In genomic region chr10:97771913-97772823, GRCh38 we compare ENCODE assay signal across 12 cellular contexts. TPM values are rescaled to one million over a fixed set of nuclear protein-coding genes. Genes with fewer than 3 reads are reported as not detected.
DNase-seq lines count a peak whose midpoint lies in the region; ATAC-seq, FAIRE-seq and TF ChIP-seq lines count a peak whose summit lies in the region.
"Had no signal": no experiment of that assay in that cellular context is flagged by ENCODE, and none has a peak within 500 bp of the region (broad histone marks: within the 10 kb centered on the region; RNA-seq: fewer than 3 reads in every experiment).

Gene SFRP5 (minus strand): TSS chr10:97771999. CDS start chr10:97771833, 166 bp downstream.

- peak within 1 kb of the TSS; percentile 81 for H3K4me2 ChIP-seq in HepG2 (ENCODE audit: low read depth, low read length)
- H3K4me2 ChIP-seq: KMS-11 had no signal

- no peaks in the 10 kb centered on the region for H4K20me1 ChIP-seq in HepG2 (ENCODE audit: insufficient read depth, low read length)

- POLR2A ChIA-PET in HepG2 (lab: Yijun Ruan, JAX) = no interaction called here

- H3K79me2 ChIP-seq in HepG2 (ENCODE audit: insufficient read depth, low read length) = no peaks in the 10 kb centered on the region

- CTCF ChIA-PET in HepG2 (lab: Yijun Ruan, JAX; ENCODE audit: low intra/inter-chr PET ratio, low total read pairs) = no interaction called here

- peaks cover 1% of the 10 kb centered on the region for H3K36me3 Mint-ChIP-seq in activated T-cell treated with anti-CD3 and anti-CD28 coated beads, Interleukin-2, amount 50 U/mL, for 4 hours (ENCODE audit: insufficient read depth)

- TF ChIP-seq RAD21 in HepG2 (CRISPR knock-in tag; IDR thresholded peaks at IDR 0.05) = no peak

- H3K9me3 Mint-ChIP-seq in activated T-cell treated with anti-CD3 and anti-CD28 coated beads, Interleukin-2, amount 50 U/mL, for 4 hours = no peaks in the 10 kb centered on the region

- in situ Hi-C loops in HepG2 (cut with HindIII; ENCODE audit: extremely low pct_ligation_motif_present, low pct_unique_long_range_greater_than_20kb) = no loop called here

- peak; percentile 40 to 58 for ATAC-seq in activated T-cell treated with anti-CD3 and anti-CD28 coated beads, Interleukin-2, amount 50 U/mL, for 4 hours
- ATAC-seq in HepG2 (no peak), HG03039 (IDR thresholded peaks at IDR 0.05; ENCODE audit: unreplicated experiment) (no peak)

- intact Hi-C loops in HepG2 (cut with micrococcal nuclease; ENCODE audit: unreplicated experiment) (no loop called here), testis (cut with DNase I; ENCODE audit: low total_unique reads) (no loop called here)

- no peak for DNase-seq in activated T-cell treated with anti-CD3 and anti-CD28 coated beads, Interleukin-2, amount 50 U/mL, for 4 hours
- DNase-seq in activated T-cell treated with anti-CD3 and anti-CD28 coated beads for 4 hours (no peak), cardiac fibroblast (ENCODE audit: low read depth in 2 of 2) (no peak), HepG2 (ENCODE audit: low spot score) (no peak), testis (no peak), EL (no peak), SW480 (ENCODE audit: low spot score) (no peak)
- DNase-seq: effector CD8-positive, alpha-beta T cell had no signal

- no peak for TF ChIP-seq CTCF in cardiac fibroblast (IDR thresholded peaks at IDR 0.05; ENCODE audit: low read depth, low read length)
- no peak for TF ChIP-seq CTCF in HepG2 (CRISPR knock-in tag; IDR thresholded peaks at IDR 0.05)
- TF ChIP-seq CTCF in testis (IDR thresholded peaks at IDR 0.05) = no peak

- H3K9me3 ChIP-seq in HepG2 (ENCODE audit: low read length) (no peaks in the 10 kb centered on the region), testis (no peaks in the 10 kb centered on the region)

- peak within 1 kb of the TSS; percentile 5 to 25 for H3K4me3 ChIP-seq in cardiac fibroblast (replicated peaks in 1 of 2; ENCODE audit: low read depth in 2 of 2, low read length in 2 of 2)
- peak within 1 kb of the TSS in 2 of 3 experiments; percentile 47 to 61; a peak in 3 of 6 replicates for H3K4me3 ChIP-seq in HepG2 (replicated peaks in 1 of 3; ENCODE audit: insufficient read depth in 1 of 3, low read depth in 2 of 3, low read length in 3 of 3)
- peak within 1 kb of the TSS; percentile 24 to 30 for H3K4me3 ChIP-seq in testis

- H3K36me3 ChIP-seq in HepG2 (replicated peaks in 1 of 2; ENCODE audit: control insufficient read depth in 1 of 2, insufficient read depth in 2 of 2, low read length in 2 of 2) (no peaks in the 10 kb centered on the region), testis (ENCODE audit: low read depth, missing control alignments) (no peaks in the 10 kb centered on the region)

- peaks cover 15% of the 10 kb centered on the region for H3K4me1 Mint-ChIP-seq in activated T-cell treated with anti-CD3 and anti-CD28 coated beads, Interleukin-2, amount 50 U/mL, for 4 hours (ENCODE audit: low read depth)

- H3K4me1 ChIP-seq in HepG2 (ENCODE audit: insufficient read depth, low read length) (peaks cover 52% of the 10 kb centered on the region), testis (peaks cover 5% of the 10 kb centered on the region)

- FAIRE-seq in HepG2 (lab: Jason Lieb, UNC) = no peak

- BruUV-seq in HepG2 (replicated peaks; lab: Mats Ljungman, UMichigan) = no TSS peak

- peaks cover 6 to 30% of the 10 kb centered on the region in 2 experiments for H3K27me3 ChIP-seq in HepG2 (ENCODE audit: control insufficient read depth in 1 of 2, insufficient read depth in 2 of 2, low read length in 2 of 2)
- no peaks in the 10 kb centered on the region for H3K27me3 ChIP-seq in testis

- H3K27me3 Mint-ChIP-seq in activated T-cell treated with anti-CD3 and anti-CD28 coated beads, Interleukin-2, amount 50 U/mL, for 4 hours (ENCODE audit: low read depth) = peaks cover 31% of the 10 kb centered on the region

- TF ChIP-seq POLR2A in HepG2 (IDR thresholded peaks at IDR 0.05; ENCODE audit: insufficient read depth in 1 of 2, low read depth in 2 of 2, low read length in 2 of 2) (no peak), testis (IDR thresholded peaks at IDR 0.05) (no peak)

- H2AFZ ChIP-seq in HepG2 (ENCODE audit: low read length) = no peak within 1 kb of the TSS

- no peak within 1 kb of the TSS for H3K27ac ChIP-seq in HepG2 (ENCODE audit: extremely low read length, insufficient read depth, low read length)
- H3K27ac ChIP-seq in testis = no peak within 1 kb of the TSS
- H3K27ac ChIP-seq: KMS-11, skin epidermis had no signal

- H3K4me3 Mint-ChIP-seq in activated T-cell treated with anti-CD3 and anti-CD28 coated beads, Interleukin-2, amount 50 U/mL, for 4 hours = peak within 1 kb of the TSS; percentile 69

- TF ChIP-seq EP300 in HepG2 (IDR thresholded peaks at IDR 0.05; ENCODE audit: low read depth in 2 of 2, low read length in 2 of 2) = no peak
- no peak for TF ChIP-seq EP300 in HepG2 (CRISPR knock-in tag; IDR thresholded peaks at IDR 0.05; ENCODE audit: borderline replicate concordance)

- no peak within 1 kb of the TSS for H3K9ac ChIP-seq in HepG2 (ENCODE audit: insufficient read depth, low read depth, low read length)
- H3K9ac ChIP-seq: KMS-11 had no signal

- 28% methylated on average over 17 of the region's 44 CpGs for WGBS in HepG2 (ENCODE audit: low lambda C conversion rate)
- 11 to 13% methylated on average over 24 to 32 of the region's 44 CpGs for WGBS in testis, 2 donors

TF ChIP-seq in HepG2, 621 proteins besides CTCF, POLR2A, EP300 and RAD21 (continues in another document):
- no peak for TF ChIP-seq ZNF142 (CRISPR knock-in tag; IDR thresholded peaks at IDR 0.05)
- TF ChIP-seq RBM39 (IDR thresholded peaks at IDR 0.05; ENCODE audit: low read depth, low read length, poor library complexity, severe bottlenecking) = no peak

RNA-seq across cellular contexts. Expression of gene SFRP5, which starts in this region (rescaled TPM):
- under 1 TPM in 2 of 3 donors, not detected in 1; 0.13 to 0.28 TPM for total RNA-seq in activated T-cell treated with anti-CD3 and anti-CD28 coated beads, Interleukin-2, amount 50 U/mL, for 4 hours
- 0.83 and 1.7 TPM in 2 replicates for total RNA-seq in HepG2 (2016; rRNA removed; fragmentation: Illumina TruSeq; extraction: Trizol)
- total RNA-seq in HepG2 (2016; cell fraction: cytosol; rRNA removed; fragmentation: Illumina TruSeq; extraction: Trizol; ENCODE audit: low read depth) = 0.09 and 0.61 TPM in 2 replicates
- total RNA-seq in HepG2 (2016; cell fraction: insoluble cytoplasmic fraction; rRNA removed; fragmentation: Illumina TruSeq; extraction: Trizol) = 0.89 and 2.0 TPM in 2 replicates
- total RNA-seq in HepG2 (2016; cell fraction: membrane; rRNA removed; fragmentation: Illumina TruSeq; extraction: Trizol) = 1.0 and 1.9 TPM in 2 replicates
- total RNA-seq in HepG2 (2016; cell fraction: nucleus; rRNA removed; fragmentation: Illumina TruSeq; extraction: Trizol) = 1.2 and 1.3 TPM in 2 replicates
- polyA plus RNA-seq in HepG2 (2011; rRNA removed) = 0.16 and 0.32 TPM in 2 replicates
- 0.19 and 0.67 TPM in 2 replicates for polyA plus RNA-seq in HepG2 (2011; cell fraction: cytosol; rRNA removed)
- polyA plus RNA-seq in HepG2 (2011; cell fraction: nucleus; rRNA removed) = 0.27 TPM in 1 of 2 replicates, not detected in the other
- 0.07 and 0.08 TPM in 2 replicates for polyA plus RNA-seq in HepG2 (2012)
- polyA plus RNA-seq in HepG2 (2016; cell fraction: cytosol; fragmentation: Illumina TruSeq; extraction: Trizol; ENCODE audit: low read depth) = 0.59 and 0.68 TPM in 2 replicates
- polyA plus RNA-seq in HepG2 (2016; cell fraction: insoluble cytoplasmic fraction; fragmentation: Illumina TruSeq; extraction: Trizol; ENCODE audit: low read depth) = 1.1 and 1.2 TPM in 2 replicates
- polyA plus RNA-seq in HepG2 (2016; cell fraction: membrane; fragmentation: Illumina TruSeq; extraction: Trizol; ENCODE audit: low read depth) = 0.91 and 1.5 TPM in 2 replicates
- 2.7 and 3.2 TPM in 2 replicates for polyA plus RNA-seq in HepG2 (2016; cell fraction: nucleus; fragmentation: Illumina TruSeq; extraction: Trizol; ENCODE audit: insufficient read depth, low read depth)
- polyA minus RNA-seq in HepG2 (2011; rRNA and poly(A)+ RNA removed; ENCODE audit: low replicate concordance) = 0.76 TPM in 1 of 2 replicates, not detected in the other
- polyA minus RNA-seq in HepG2 (2011; cell fraction: cytosol; rRNA and poly(A)+ RNA removed) = 0.79 TPM in 1 of 2 replicates, not detected in the other
- not detected in 2 replicates for polyA minus RNA-seq in HepG2 (2011; cell fraction: nucleus; rRNA and poly(A)+ RNA removed)
- total RNA-seq in testis = 1 to 10 TPM in 1 of 2 donors, under 1 TPM in 1; 0.99 to 2.0 TPM
- polyA plus RNA-seq in testis (ENCODE audit: insufficient read depth, low read depth, low replicate concordance) = 1.2 TPM
- total RNA-seq: T-helper 2 cell treated with Interferon-gamma antibody and Interleukin-4, amounts not matched to agents 100 ng/mL and 5 ng/mL, for 36 hours had no signal

Comparison
In these comparisons a context has a peak if more than half of its experiments do, and no peak if none do; other contexts are left out.
1. Peak in ATAC-seq in activated T-cell treated with anti-CD3 and anti-CD28 coated beads, Interleukin-2, amount 50 U/mL, for 4 hours; RNA of the gene not detected or under 1 TPM.